Comparison of ENCODE assay signal across 11 cellular contexts in the genomic region with DNA sequence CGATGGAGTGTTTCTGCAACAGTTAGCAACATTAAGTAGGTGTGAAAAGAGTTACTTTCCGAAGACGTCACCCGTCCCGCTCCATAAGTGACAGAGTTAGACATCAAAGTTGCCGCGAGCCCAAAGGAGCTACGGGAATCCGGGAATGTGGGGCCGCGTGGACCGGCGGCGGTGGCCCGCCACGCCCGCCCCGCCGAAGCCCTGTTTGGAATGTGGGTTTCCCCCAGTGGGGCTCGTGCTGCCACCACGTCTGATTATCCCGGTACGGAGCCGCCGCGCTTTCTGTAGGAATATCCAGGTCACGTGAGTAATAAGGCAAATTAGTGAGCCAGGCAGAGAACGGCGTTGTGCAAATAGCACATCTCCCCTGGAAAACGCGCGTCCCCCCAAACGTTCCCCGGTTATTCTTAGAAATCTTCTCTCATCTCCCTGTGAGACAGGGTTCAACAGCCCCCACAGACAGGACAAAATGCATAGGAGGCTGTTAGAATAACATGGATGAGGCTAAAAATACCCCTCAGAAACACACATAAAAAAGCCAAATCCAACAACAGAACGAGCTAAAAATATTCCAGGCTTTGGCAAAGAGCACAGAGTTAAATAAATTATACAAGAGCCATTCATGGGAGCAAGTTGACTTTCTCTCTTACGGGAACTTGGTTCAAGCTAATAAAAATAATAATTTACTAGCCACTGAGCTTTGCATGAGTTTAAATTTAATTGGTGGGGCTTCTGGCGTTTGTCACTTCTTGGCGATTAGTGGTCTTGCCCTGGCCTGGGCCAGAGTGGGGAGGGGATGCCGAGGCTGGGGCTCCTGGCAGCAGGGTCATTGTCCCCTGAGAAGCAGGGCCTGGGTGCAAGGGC. TPM values are rescaled to one million over a fixed set of nuclear protein-coding genes. Genes with fewer than 3 reads are reported as not detected.
DNase-seq lines count a peak whose midpoint lies in the region; ATAC-seq and TF ChIP-seq lines count a peak whose summit lies in the region.
"Had no signal": no experiment of that assay in that cellular context is flagged by ENCODE, and none has a peak within 500 bp of the region (broad histone marks: within the 10 kb centered on the region; RNA-seq: fewer than 3 reads in every experiment).

No MANE protein-coding gene starts in this region.

- no peaks in the 10 kb centered on the region for H4K20me1 ChIP-seq in fibroblast of lung (ENCODE audit: control insufficient read depth, extremely low read depth, insufficient read depth, low read length)

- H3K9me3 Mint-ChIP-seq in osteocyte (ENCODE audit: unreplicated experiment): no peaks in the 10 kb centered on the region
- no peaks in the 10 kb centered on the region for H3K9me3 Mint-ChIP-seq in stimulated activated naive B cell treated with anti-CD40 and anti-IgM and Interleukin-4, amounts not matched to agents 10 μg/mL and 1 μg/mL and 100 μg/mL, for 72 hours
- no peaks in the 10 kb centered on the region for H3K9me3 Mint-ChIP-seq in activated CD4-positive, alpha-beta T cell treated with anti-CD3 and anti-CD28 coated beads, Interleukin-2, amount 10 ng/mL, durations not matched to agents 24 days and 14 days

- H3K9me3 ChIP-seq in fibroblast of lung (ENCODE audit: control insufficient read depth, insufficient read depth, low read depth, low read length): no peaks in the 10 kb centered on the region

- no peak for ATAC-seq in stimulated activated naive B cell treated with anti-CD40 and anti-IgM and Interleukin-4, amounts not matched to agents 10 μg/mL and 1 μg/mL and 100 μg/mL, for 72 hours (replicated peaks)
- no peak for ATAC-seq in GM21619 (IDR thresholded peaks at IDR 0.05; ENCODE audit: unreplicated experiment)

- peak overlapping the region; percentile 93 for H3K27ac Mint-ChIP-seq in osteocyte (ENCODE audit: unreplicated experiment)
- no peak overlapping the region for H3K27ac Mint-ChIP-seq in stimulated activated naive B cell treated with anti-CD40 and anti-IgM and Interleukin-4, amounts not matched to agents 10 μg/mL and 1 μg/mL and 100 μg/mL, for 72 hours
- no peak overlapping the region for H3K27ac Mint-ChIP-seq in activated CD4-positive, alpha-beta T cell treated with anti-CD3 and anti-CD28 coated beads, Interleukin-2, amount 10 ng/mL, durations not matched to agents 24 days and 14 days
- H3K27ac Mint-ChIP-seq: B cell had no signal

- H2AFZ ChIP-seq in fibroblast of lung (ENCODE audit: low read length): peak overlapping the region; percentile 41

- no peaks in the 10 kb centered on the region for H3K36me3 ChIP-seq in fibroblast of lung (ENCODE audit: control insufficient read depth, insufficient read depth, low read length)

- H3K27ac ChIP-seq in 22Rv1: peak overlapping the region; percentile 100
- H3K27ac ChIP-seq in fibroblast of lung (ENCODE audit: insufficient read depth, low read length): peak overlapping the region; percentile 86
- H3K27ac ChIP-seq: HL-60 had no signal

- TF ChIP-seq CTCF in 22Rv1 (IDR thresholded peaks at IDR 0.05) (no peak), fibroblast of lung (conservative IDR thresholded peaks at IDR 0.05 in 1 of 2, IDR thresholded peaks at IDR 0.05 in 1 of 2; ENCODE audit: low read depth in 1 of 2, low read length in 2 of 2) (no peak), osteocyte (IDR thresholded peaks at IDR 0.05) (no peak)

- H3K4me1 Mint-ChIP-seq in osteocyte (ENCODE audit: unreplicated experiment): peaks cover 78% of the 10 kb centered on the region
- H3K4me1 Mint-ChIP-seq in stimulated activated naive B cell treated with anti-CD40 and anti-IgM and Interleukin-4, amounts not matched to agents 10 μg/mL and 1 μg/mL and 100 μg/mL, for 72 hours: peaks cover 12 to 30% of the 10 kb centered on the region in 2 donors
- peaks cover 4% of the 10 kb centered on the region for H3K4me1 Mint-ChIP-seq in activated CD4-positive, alpha-beta T cell treated with anti-CD3 and anti-CD28 coated beads, Interleukin-2, amount 10 ng/mL, durations not matched to agents 24 days and 14 days

- H3K79me2 ChIP-seq in fibroblast of lung (ENCODE audit: control insufficient read depth, insufficient read depth, low read length): peaks cover 47% of the 10 kb centered on the region

- H3K27me3 Mint-ChIP-seq in osteocyte (ENCODE audit: unreplicated experiment): no peaks in the 10 kb centered on the region
- peaks cover 50 to 76% of the 10 kb centered on the region in 2 donors for H3K27me3 Mint-ChIP-seq in stimulated activated naive B cell treated with anti-CD40 and anti-IgM and Interleukin-4, amounts not matched to agents 10 μg/mL and 1 μg/mL and 100 μg/mL, for 72 hours
- peaks cover 62% of the 10 kb centered on the region for H3K27me3 Mint-ChIP-seq in activated CD4-positive, alpha-beta T cell treated with anti-CD3 and anti-CD28 coated beads, Interleukin-2, amount 10 ng/mL, durations not matched to agents 24 days and 14 days

- DNase-seq in fibroblast of lung (ENCODE audit: low read depth in 2 of 2) (peak in 1 of 2 donors; percentile 68), osteocyte (ENCODE audit: extremely low spot score, unreplicated experiment) (no peak), NCI-H2029 treated with DMSO at 0.1 percent for 48 hours (lab: John Stamatoyannopoulos, UW) (no peak)
- no peak for DNase-seq in stimulated activated naive B cell treated with anti-CD40 and anti-IgM and Interleukin-4, amounts not matched to agents 10 μg/mL and 1 μg/mL and 100 μg/mL, for 72 hours
- DNase-seq in activated CD4-positive, alpha-beta T cell treated with anti-CD3 and anti-CD28 coated beads, Interleukin-2, amount 10 ng/mL, durations not matched to agents 24 days and 14 days: no peak
- DNase-seq: activated T-cell treated with anti-CD3 and anti-CD28 coated beads, Interleukin-2, amount 50 U/mL, for 1 hour had no signal

- H3K4me2 ChIP-seq in fibroblast of lung (ENCODE audit: extremely low read depth, insufficient read depth, low read length): peak overlapping the region; percentile 84

- intact Hi-C loops in activated CD4-positive, alpha-beta T cell treated with anti-CD3 and anti-CD28 coated beads, Interleukin-2, amount 10 ng/mL, durations not matched to agents 24 days and 14 days (cut with micrococcal nuclease): loop anchor here (2.0 kb wide), 1 partner anchor 25 kb away; no protein-coding TSS in a partner anchor

- H3K4me3 Mint-ChIP-seq in osteocyte (ENCODE audit: unreplicated experiment): peak overlapping the region; percentile 86
- H3K4me3 Mint-ChIP-seq in stimulated activated naive B cell treated with anti-CD40 and anti-IgM and Interleukin-4, amounts not matched to agents 10 μg/mL and 1 μg/mL and 100 μg/mL, for 72 hours: no peak overlapping the region
- H3K4me3 Mint-ChIP-seq in activated CD4-positive, alpha-beta T cell treated with anti-CD3 and anti-CD28 coated beads, Interleukin-2, amount 10 ng/mL, durations not matched to agents 24 days and 14 days: no peak overlapping the region
- H3K4me3 Mint-ChIP-seq: B cell had no signal

- peak overlapping the region in 3 of 4 experiments; percentile 30 to 49 (median 32) for H3K4me3 ChIP-seq in fibroblast of lung (replicated peaks in 1 of 4; ENCODE audit: control extremely low read depth in 1 of 4, insufficient read depth in 1 of 4, low read depth in 3 of 4, low read length in 4 of 4)

- peaks cover 35% of the 10 kb centered on the region for H3K4me1 ChIP-seq in fibroblast of lung (ENCODE audit: control insufficient read depth, extremely low read depth, insufficient read depth, low read length)

- no peaks in the 10 kb centered on the region for H3K27me3 ChIP-seq in fibroblast of lung (ENCODE audit: control insufficient read depth, insufficient read depth, low read length)

- peak overlapping the region; percentile 54 for H3K9ac ChIP-seq in fibroblast of lung (ENCODE audit: insufficient read depth, low read length)

- H3K36me3 Mint-ChIP-seq in osteocyte (ENCODE audit: unreplicated experiment): no peaks in the 10 kb centered on the region
- H3K36me3 Mint-ChIP-seq in stimulated activated naive B cell treated with anti-CD40 and anti-IgM and Interleukin-4, amounts not matched to agents 10 μg/mL and 1 μg/mL and 100 μg/mL, for 72 hours: peaks cover under 1 to 1% of the 10 kb centered on the region in 2 donors
- peaks cover under 1% of the 10 kb centered on the region for H3K36me3 Mint-ChIP-seq in activated CD4-positive, alpha-beta T cell treated with anti-CD3 and anti-CD28 coated beads, Interleukin-2, amount 10 ng/mL, durations not matched to agents 24 days and 14 days (ENCODE audit: low read depth)

TF ChIP-seq in PFSK-1, 5 proteins besides CTCF, POLR2A, EP300 and RAD21:
- TF ChIP-seq, protein P1, sequence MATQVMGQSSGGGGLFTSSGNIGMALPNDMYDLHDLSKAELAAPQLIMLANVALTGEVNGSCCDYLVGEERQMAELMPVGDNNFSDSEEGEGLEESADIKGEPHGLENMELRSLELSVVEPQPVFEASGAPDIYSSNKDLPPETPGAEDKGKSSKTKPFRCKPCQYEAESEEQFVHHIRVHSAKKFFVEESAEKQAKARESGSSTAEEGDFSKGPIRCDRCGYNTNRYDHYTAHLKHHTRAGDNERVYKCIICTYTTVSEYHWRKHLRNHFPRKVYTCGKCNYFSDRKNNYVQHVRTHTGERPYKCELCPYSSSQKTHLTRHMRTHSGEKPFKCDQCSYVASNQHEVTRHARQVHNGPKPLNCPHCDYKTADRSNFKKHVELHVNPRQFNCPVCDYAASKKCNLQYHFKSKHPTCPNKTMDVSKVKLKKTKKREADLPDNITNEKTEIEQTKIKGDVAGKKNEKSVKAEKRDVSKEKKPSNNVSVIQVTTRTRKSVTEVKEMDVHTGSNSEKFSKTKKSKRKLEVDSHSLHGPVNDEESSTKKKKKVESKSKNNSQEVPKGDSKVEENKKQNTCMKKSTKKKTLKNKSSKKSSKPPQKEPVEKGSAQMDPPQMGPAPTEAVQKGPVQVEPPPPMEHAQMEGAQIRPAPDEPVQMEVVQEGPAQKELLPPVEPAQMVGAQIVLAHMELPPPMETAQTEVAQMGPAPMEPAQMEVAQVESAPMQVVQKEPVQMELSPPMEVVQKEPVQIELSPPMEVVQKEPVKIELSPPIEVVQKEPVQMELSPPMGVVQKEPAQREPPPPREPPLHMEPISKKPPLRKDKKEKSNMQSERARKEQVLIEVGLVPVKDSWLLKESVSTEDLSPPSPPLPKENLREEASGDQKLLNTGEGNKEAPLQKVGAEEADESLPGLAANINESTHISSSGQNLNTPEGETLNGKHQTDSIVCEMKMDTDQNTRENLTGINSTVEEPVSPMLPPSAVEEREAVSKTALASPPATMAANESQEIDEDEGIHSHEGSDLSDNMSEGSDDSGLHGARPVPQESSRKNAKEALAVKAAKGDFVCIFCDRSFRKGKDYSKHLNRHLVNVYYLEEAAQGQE (IDR thresholded peaks at IDR 0.05; ENCODE audit: insufficient read depth in 1 of 2, low read depth in 2 of 2, low read length in 2 of 2): no peak
- TF ChIP-seq SIN3A (IDR thresholded peaks at IDR 0.05; ENCODE audit: borderline replicate concordance, insufficient read depth, low read length): peak; percentile 29; the same call in 1 of the 2 replicates

RNA-seq across cellular contexts. Expression of a gene that starts 8.6 kb away (rescaled TPM):
- polyA plus RNA-seq in PFSK-1 (2012; ENCODE audit: insufficient read length, low read depth): 44.2 TPM
- total RNA-seq in fibroblast of lung (3.9 and 7.3 TPM in 2 replicates), osteocyte (55.7 and 57.0 TPM in 2 replicates)
- polyA plus RNA-seq in fibroblast of lung: 1.5 and 1.8 TPM in 2 replicates
- 6.8 and 7.2 TPM in 2 replicates for polyA plus RNA-seq in fibroblast of lung (2012)
- 6.3 and 8.6 TPM in 2 replicates for polyA minus RNA-seq in fibroblast of lung (ENCODE audit: low replicate concordance)
- 0.05 TPM in 1 of 2 replicates, not detected in the other for total RNA-seq in activated CD4-positive, alpha-beta T cell treated with anti-CD3 and anti-CD28 coated beads, Interleukin-2, amount 10 ng/mL, durations not matched to agents 24 days and 14 days
